In genomic region chr10:66925896-66926719, GRCh38 we compare ENCODE assay signal across 9 cellular contexts. TPM values are rescaled to one million over a fixed set of nuclear protein-coding genes. Genes with fewer than 3 reads are reported as not detected.
DNase-seq lines count a peak whose midpoint lies in the region; ATAC-seq and TF ChIP-seq lines count a peak whose summit lies in the region.
"Had no signal": no experiment of that assay in that cellular context is flagged by ENCODE, and none has a peak within 500 bp of the region (broad histone marks: within the 10 kb centered on the region; RNA-seq: fewer than 3 reads in every experiment).

LRRTM3 (plus strand) TSS chr10:66926036.

- H3K4me1 Mint-ChIP-seq in Calu3 (ENCODE audit: low read depth, unreplicated experiment): peaks cover 27% of the 10 kb centered on the region
- H3K4me1 Mint-ChIP-seq in activated naive CD8-positive, alpha-beta T cell treated with anti-CD3 and anti-CD28 coated beads for 36 hours: no peaks in the 10 kb centered on the region
- peaks cover 0 to 3% (median 0%) of the 10 kb centered on the region in 3 donors for H3K4me1 Mint-ChIP-seq in CD8-positive, alpha-beta memory T cell
- H3K4me1 Mint-ChIP-seq: central memory CD8-positive, alpha-beta T cell had no signal

- no peak within 1 kb of the TSS for H3K27ac ChIP-seq in cardiac muscle cell
- H3K27ac ChIP-seq in CD8-positive, alpha-beta memory T cell (ENCODE audit: low read depth, low read length): no peak within 1 kb of the TSS

- H3K4me3 ChIP-seq in cardiac muscle cell: peak within 1 kb of the TSS; percentile 5
- no peak within 1 kb of the TSS for H3K4me3 ChIP-seq in CD8-positive, alpha-beta memory T cell (ENCODE audit: low read length)

- no TSS peak for BruUV-seq in Calu3 (replicated peaks; lab: Mats Ljungman, UMichigan)

- no peak within 1 kb of the TSS for H3K27ac Mint-ChIP-seq in Calu3 (ENCODE audit: unreplicated experiment)
- no peak within 1 kb of the TSS for H3K27ac Mint-ChIP-seq in activated naive CD8-positive, alpha-beta T cell treated with anti-CD3 and anti-CD28 coated beads for 36 hours
- no peak within 1 kb of the TSS for H3K27ac Mint-ChIP-seq in CD8-positive, alpha-beta memory T cell

- H3K9me3 ChIP-seq in cardiac muscle cell (ENCODE audit: low read depth): no peaks in the 10 kb centered on the region
- no peaks in the 10 kb centered on the region for H3K9me3 ChIP-seq in CD8-positive, alpha-beta memory T cell (ENCODE audit: low read length)

- TF ChIP-seq CTCF in Calu3 (IDR thresholded peaks at IDR 0.05; ENCODE audit: unreplicated experiment) (peak; percentile 66), cardiac muscle cell (IDR thresholded peaks at IDR 0.05; ENCODE audit: low read depth, low read length) (peak; percentile 76)

- CTCF ChIA-PET in Calu3 (lab: Charles Lee): interaction anchor here (0.7 to 1.4 kb wide), 7 partner anchors 10 to 340 kb away, joined by 3 to 7 read pairs (median 3); no protein-coding TSS in a partner anchor
- CTCF ChIA-PET in CD8-positive, alpha-beta memory T cell (lab: Charles Lee): no interaction called here

- peak within 1 kb of the TSS; percentile 53 for H3K4me3 Mint-ChIP-seq in Calu3 (ENCODE audit: low read depth, unreplicated experiment)
- H3K4me3 Mint-ChIP-seq in activated naive CD8-positive, alpha-beta T cell treated with anti-CD3 and anti-CD28 coated beads for 36 hours: no peak within 1 kb of the TSS
- H3K4me3 Mint-ChIP-seq in CD8-positive, alpha-beta memory T cell: peak within 1 kb of the TSS in 1 of 7 donors; percentile 23
- H3K4me3 Mint-ChIP-seq: central memory CD8-positive, alpha-beta T cell had no signal

- POLR2A ChIA-PET in CD8-positive, alpha-beta memory T cell (lab: Charles Lee): no interaction called here

- H3K9me3 Mint-ChIP-seq in Calu3 (ENCODE audit: low read depth, unreplicated experiment): peaks cover 5% of the 10 kb centered on the region
- no peaks in the 10 kb centered on the region for H3K9me3 Mint-ChIP-seq in activated naive CD8-positive, alpha-beta T cell treated with anti-CD3 and anti-CD28 coated beads for 36 hours
- H3K9me3 Mint-ChIP-seq in CD8-positive, alpha-beta memory T cell: peaks cover 0 to 4% (median 0%) of the 10 kb centered on the region in 5 donors

- H3K27me3 ChIP-seq in cardiac muscle cell: no peaks in the 10 kb centered on the region
- H3K27me3 ChIP-seq in CD8-positive, alpha-beta memory T cell (ENCODE audit: insufficient read depth, low read length, poor library complexity, severe bottlenecking): no peaks in the 10 kb centered on the region

- H3K36me3 Mint-ChIP-seq in Calu3 (ENCODE audit: insufficient read depth, unreplicated experiment): no peaks in the 10 kb centered on the region
- no peaks in the 10 kb centered on the region for H3K36me3 Mint-ChIP-seq in activated naive CD8-positive, alpha-beta T cell treated with anti-CD3 and anti-CD28 coated beads for 36 hours
- H3K36me3 Mint-ChIP-seq in CD8-positive, alpha-beta memory T cell: peaks cover 0 to 3% (median 0%) of the 10 kb centered on the region in 3 donors

- peaks cover 28% of the 10 kb centered on the region for H3K27me3 Mint-ChIP-seq in Calu3 (ENCODE audit: unreplicated experiment)
- H3K27me3 Mint-ChIP-seq in activated naive CD8-positive, alpha-beta T cell treated with anti-CD3 and anti-CD28 coated beads for 36 hours: peaks cover 52% of the 10 kb centered on the region
- peaks cover 7 to 30% of the 10 kb centered on the region in 2 donors for H3K27me3 Mint-ChIP-seq in CD8-positive, alpha-beta memory T cell

- intact Hi-C loops in Calu3 (cut with micrococcal nuclease; ENCODE audit: unreplicated experiment): loop anchor here (5.0 to 10.0 kb wide), 3 partner anchors 119 to 621 kb away; no protein-coding TSS in a partner anchor

- ATAC-seq in GM18870 (IDR thresholded peaks at IDR 0.05; ENCODE audit: unreplicated experiment) (peak; percentile 100), HG03060 (IDR thresholded peaks at IDR 0.05; ENCODE audit: low read depth, unreplicated experiment) (peak; percentile 100)

- peak; percentile 72 for DNase-seq in Calu3
- peak; percentile 82 for DNase-seq in NCI-H2227 (lab: John Stamatoyannopoulos, UW; ENCODE audit: unreplicated experiment)
- DNase-seq in activated naive CD8-positive, alpha-beta T cell treated with anti-CD3 and anti-CD28 coated beads for 36 hours: peak; percentile 15
- peak; percentile 79 to 89 for DNase-seq in cardiac muscle cell (ENCODE audit: low read depth in 1 of 2, low spot score in 1 of 2)
- peak; percentile 97 for DNase-seq in pons (ENCODE audit: low spot score)
- DNase-seq in CD8-positive, alpha-beta memory T cell: no peak

- H3K36me3 ChIP-seq in cardiac muscle cell: no peaks in the 10 kb centered on the region
- no peaks in the 10 kb centered on the region for H3K36me3 ChIP-seq in CD8-positive, alpha-beta memory T cell (ENCODE audit: insufficient read depth, low read length)

- H3K4me1 ChIP-seq in cardiac muscle cell (ENCODE audit: low read depth): peaks cover 10% of the 10 kb centered on the region
- H3K4me1 ChIP-seq in CD8-positive, alpha-beta memory T cell (ENCODE audit: insufficient read depth, low read length): no peaks in the 10 kb centered on the region

RNA-seq across cellular contexts. Expression of gene LRRTM3, which starts in this region (rescaled TPM):
- not detected in 2 replicates for total RNA-seq in Calu3 (2022)
- not detected for total RNA-seq in activated naive CD8-positive, alpha-beta T cell treated with anti-CD3 and anti-CD28 coated beads for 36 hours
- 0.98 and 2.5 TPM in 2 replicates for total RNA-seq in cardiac muscle cell
- polyA plus RNA-seq in cardiac muscle cell: 2.8 and 3.6 TPM in 2 replicates
- total RNA-seq in CD8-positive, alpha-beta memory T cell: not detected
- not detected for polyA plus RNA-seq in CD8-positive, alpha-beta memory T cell

Comparison
In these comparisons a context has a peak if more than half of its experiments do, and no peak if none do; other contexts are left out.
1. Peak in DNase-seq in Calu3; RNA of the gene not detected or under 1 TPM.
2. Peak in DNase-seq in activated naive CD8-positive, alpha-beta T cell treated with anti-CD3 and anti-CD28 coated beads for 36 hours; RNA of the gene not detected or under 1 TPM.
3. DNase-seq: peak in NCI-H2227 (single experiment), cardiac muscle cell (2 of 2) and pons (single experiment); none in CD8-positive, alpha-beta memory T cell (0 of 5).